7 cellular contexts compared by ENCODE assay signal in genomic region chr3:14946749-14947104, GRCh38. TPM values are rescaled to one million over a fixed set of nuclear protein-coding genes. Genes with fewer than 3 reads are reported as not detected.
DNase-seq lines count a peak whose midpoint lies in the region; ATAC-seq and TF ChIP-seq lines count a peak whose summit lies in the region.

No MANE protein-coding gene starts in this region.

- no peaks in the 10 kb centered on the region for H3K9me3 Mint-ChIP-seq in activated CD4-positive, alpha-beta memory T cell treated with anti-CD3 and anti-CD28 coated beads for 36 hours
- H3K9me3 Mint-ChIP-seq in stimulated activated effector memory CD8-positive, alpha-beta T cell treated with anti-CD3 and anti-CD28 coated beads, Interleukin-12 subunit alpha, Interleukin-12 subunit beta, amount 100 ng/mL, for 72 hours, result no peaks in the 10 kb centered on the region

- H3K27me3 Mint-ChIP-seq in activated CD4-positive, alpha-beta memory T cell treated with anti-CD3 and anti-CD28 coated beads for 36 hours, result no peaks in the 10 kb centered on the region

- no CpG with 5 or more reads among the region's 8 CpGs for WGBS in iPS DF 6.9 (ENCODE audit: insufficient coverage, insufficient read length)

- H3K4me3 Mint-ChIP-seq in activated CD4-positive, alpha-beta memory T cell treated with anti-CD3 and anti-CD28 coated beads for 36 hours, result peak overlapping the region; percentile 84
- peak overlapping the region; percentile 98 for H3K4me3 Mint-ChIP-seq in stimulated activated effector memory CD8-positive, alpha-beta T cell treated with anti-CD3 and anti-CD28 coated beads, Interleukin-12 subunit alpha, Interleukin-12 subunit beta, amount 100 ng/mL, for 72 hours

- DNase-seq in HFF-Myc (ENCODE audit: extremely low read depth, low read depth) (no peak), iPS DF 6.9 (ENCODE audit: low read depth, low spot score) (no peak), NCI-H187 (lab: John Stamatoyannopoulos, UW) (no peak), NCI-H345 (lab: John Stamatoyannopoulos, UW) (no peak), anterior cingulate cortex (lab: John Stamatoyannopoulos, UW) (no peak)
- no peak for DNase-seq in activated CD4-positive, alpha-beta memory T cell treated with anti-CD3 and anti-CD28 coated beads for 36 hours
- no peak for DNase-seq in stimulated activated effector memory CD8-positive, alpha-beta T cell treated with anti-CD3 and anti-CD28 coated beads, Interleukin-12 subunit alpha, Interleukin-12 subunit beta, amount 100 ng/mL, for 72 hours (ENCODE audit: low spot score in 2 of 2)

- peaks cover 19% of the 10 kb centered on the region for H3K36me3 Mint-ChIP-seq in activated CD4-positive, alpha-beta memory T cell treated with anti-CD3 and anti-CD28 coated beads for 36 hours
- H3K36me3 Mint-ChIP-seq in stimulated activated effector memory CD8-positive, alpha-beta T cell treated with anti-CD3 and anti-CD28 coated beads, Interleukin-12 subunit alpha, Interleukin-12 subunit beta, amount 100 ng/mL, for 72 hours, result peaks cover 78% of the 10 kb centered on the region

- POLR2A ChIA-PET in activated CD4-positive, alpha-beta memory T cell treated with anti-CD3 and anti-CD28 coated beads for 36 hours (lab: Charles Lee), result interaction anchor here (0.5 to 1.6 kb wide), 3 partner anchors 118 to 291 kb away, joined by 3 to 7 read pairs (median 3); partner anchors contain the start of genes CAPN7 and MRPS25

- ATAC-seq in stimulated activated effector memory CD8-positive, alpha-beta T cell treated with anti-CD3 and anti-CD28 coated beads, Interleukin-12 subunit alpha, Interleukin-12 subunit beta, amount 100 ng/mL, for 72 hours, result no peak

- CTCF ChIA-PET in activated CD4-positive, alpha-beta memory T cell treated with anti-CD3 and anti-CD28 coated beads for 36 hours (lab: Charles Lee), result interaction anchor here (1.0 to 1.4 kb wide), 2 partner anchors 25 to 104 kb away, joined by 3 to 5 read pairs; no protein-coding TSS in a partner anchor

- peaks cover 5% of the 10 kb centered on the region; the same call in 1 of the 2 replicates for H3K36me3 ChIP-seq in iPS DF 6.9 (ENCODE audit: control insufficient read depth, insufficient read depth, low read length)

- peaks cover 42% of the 10 kb centered on the region for H3K4me1 Mint-ChIP-seq in activated CD4-positive, alpha-beta memory T cell treated with anti-CD3 and anti-CD28 coated beads for 36 hours (ENCODE audit: low read depth)
- peaks cover 36% of the 10 kb centered on the region for H3K4me1 Mint-ChIP-seq in stimulated activated effector memory CD8-positive, alpha-beta T cell treated with anti-CD3 and anti-CD28 coated beads, Interleukin-12 subunit alpha, Interleukin-12 subunit beta, amount 100 ng/mL, for 72 hours

- H3K4me3 ChIP-seq in HFF-Myc (replicated peaks; ENCODE audit: low read depth, low read length) (peak overlapping the region; percentile 82), iPS DF 6.9 (ENCODE audit: low read length) (peak overlapping the region; percentile 55)

- intact Hi-C loops in activated CD4-positive, alpha-beta memory T cell treated with anti-CD3 and anti-CD28 coated beads for 36 hours (cut with micrococcal nuclease), result loop anchor here (5.0 to 10.0 kb wide), 4 partner anchors 261 to 769 kb away; partner anchors contain the start of genes CAPN7, LSM3, SLC6A6 and XPC

- H3K9me3 ChIP-seq in iPS DF 6.9 (ENCODE audit: control insufficient read depth, insufficient read depth, low read length), result no peaks in the 10 kb centered on the region

- TF ChIP-seq CTCF in HFF-Myc (IDR thresholded peaks at IDR 0.05; ENCODE audit: low read depth, low read length, missing control alignments), result no peak

- peak overlapping the region; percentile 75 for H3K27ac Mint-ChIP-seq in activated CD4-positive, alpha-beta memory T cell treated with anti-CD3 and anti-CD28 coated beads for 36 hours
- peak overlapping the region; percentile 100 for H3K27ac Mint-ChIP-seq in stimulated activated effector memory CD8-positive, alpha-beta T cell treated with anti-CD3 and anti-CD28 coated beads, Interleukin-12 subunit alpha, Interleukin-12 subunit beta, amount 100 ng/mL, for 72 hours

- H3K4me1 ChIP-seq in iPS DF 6.9 (ENCODE audit: control insufficient read depth, insufficient read depth, low read length), result peaks cover 2% of the 10 kb centered on the region; the same call in 1 of the 2 replicates

- H3K27ac ChIP-seq in iPS DF 6.9 (ENCODE audit: low read length), result no peak overlapping the region

- H3K27me3 ChIP-seq in iPS DF 6.9 (ENCODE audit: control insufficient read depth, insufficient read depth, low read length), result no peaks in the 10 kb centered on the region

RNA-seq across cellular contexts. Expression of gene NR2C2, which starts 0.7 kb away (rescaled TPM):
- total RNA-seq in activated CD4-positive, alpha-beta memory T cell treated with anti-CD3 and anti-CD28 coated beads for 36 hours, result 10 to 100 TPM; 49.5 to 51.1 TPM
